In the genomic region with DNA sequence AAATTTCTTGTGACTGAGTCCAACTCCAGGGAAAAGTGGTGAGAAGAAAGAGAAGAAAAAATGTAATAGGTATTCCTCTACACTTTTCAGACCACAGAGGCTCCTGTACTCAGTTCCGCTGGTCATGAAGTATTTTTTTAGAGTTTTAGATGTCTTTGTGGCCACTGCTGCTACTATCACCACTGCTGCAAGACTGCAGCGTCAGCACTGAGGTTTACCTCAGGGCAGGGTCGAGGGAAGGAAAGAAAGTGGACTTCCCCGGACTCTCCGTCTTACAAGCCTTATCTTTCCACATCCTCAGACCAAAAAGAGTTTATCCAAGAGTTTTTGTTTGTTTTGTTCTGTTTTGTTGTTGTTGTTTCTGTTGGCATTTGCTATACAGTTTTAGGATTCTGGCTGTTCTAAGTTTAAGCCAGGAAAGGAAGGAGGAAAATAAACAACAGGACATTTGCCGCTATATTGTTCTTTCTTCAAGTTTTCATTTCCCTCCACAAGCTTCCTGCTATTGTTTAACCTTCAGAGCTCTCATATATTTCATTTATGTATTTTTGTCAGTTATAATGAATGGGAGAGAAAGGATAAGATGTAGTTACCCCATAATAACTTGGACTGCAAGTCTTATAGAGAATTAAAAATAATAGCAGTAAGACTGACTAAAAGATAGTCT, we compare ENCODE assay signal across 22 cellular contexts.
"Had no signal": no experiment of that assay in that cellular context is flagged by ENCODE, and none has a peak within 500 bp of the region (broad histone marks: within the 10 kb centered on the region; RNA-seq: fewer than 3 reads in every experiment).

No MANE protein-coding gene starts in this region.

- H3K36me3 Mint-ChIP-seq: natural killer cell, T-cell had no signal

- H3K4me1 ChIP-seq: adrenal gland, thyroid gland had no signal

- ATAC-seq: activated naive CD4-positive, alpha-beta T cell treated with anti-CD3 and anti-CD28 coated beads, Interleukin-2, amount 50 U/mL, for 72 hours; esophagus mucosa; gastrocnemius medialis; natural killer cell; T-cell had no signal

- H3K4me1 Mint-ChIP-seq: natural killer cell, T-cell had no signal

- H3K9me3 Mint-ChIP-seq: activated T-helper 1 cell treated with anti-CD3 and anti-CD28 coated beads, Interleukin-12 subunit alpha, Interleukin-12 subunit beta, Interleukin-2, Interleukin-4 antibody, amounts not matched to agents 30 ng/mL and 10 ng/mL and 1 ng/mL, durations not matched to agents 14 hours and 24 hours and 36 hours had no signal

- H3K9me3 ChIP-seq: adrenal gland, gastrocnemius medialis, neutrophil, thyroid gland had no signal

- H3K27ac Mint-ChIP-seq: activated naive CD4-positive, alpha-beta T cell treated with anti-CD3 and anti-CD28 coated beads, Interleukin-2, amount 50 U/mL, for 72 hours; activated T-helper 1 cell treated with anti-CD3 and anti-CD28 coated beads, Interleukin-12 subunit alpha, Interleukin-12 subunit beta, Interleukin-2, Interleukin-4 antibody, amounts not matched to agents 30 ng/mL and 10 ng/mL and 1 ng/mL, durations not matched to agents 14 hours and 24 hours and 36 hours; natural killer cell; T-cell had no signal

- FAIRE-seq: colon, endometrium, keratinocyte had no signal

- DNase-seq: activated CD4-positive, alpha-beta T cell treated with anti-CD3 and anti-CD28 coated beads for 1 hour; activated gamma-delta T cell treated with Interleukin-2 at 50 U/mL for 16 hours; activated T-cell treated with anti-CD3 and anti-CD28 coated beads for 4 hours; adrenal gland; dorsolateral prefrontal cortex; gastrocnemius medialis; head of caudate nucleus; natural killer cell; stimulated activated CD4-positive, alpha-beta T cell treated with anti-CD3 and anti-CD28 coated beads, Interleukin-1b, Interleukin-23, amount 100 ng/mL, for 48 hours; stimulated activated naive CD4-positive, alpha-beta T cell treated with Interleukin-2 at 50 U/mL for 16 hours; T-cell; T-helper 9 cell; thyroid gland; WERI-Rb-1 had no signal

- H3K4me3 Mint-ChIP-seq: activated T-helper 1 cell treated with anti-CD3 and anti-CD28 coated beads, Interleukin-12 subunit alpha, Interleukin-12 subunit beta, Interleukin-2, Interleukin-4 antibody, amounts not matched to agents 30 ng/mL and 10 ng/mL and 1 ng/mL, durations not matched to agents 14 hours and 24 hours and 36 hours; natural killer cell; T-cell had no signal

- H3K36me3 ChIP-seq: adrenal gland, gastrocnemius medialis, neutrophil, thyroid gland, WERI-Rb-1 had no signal

- H3K27ac ChIP-seq: adrenal gland, dorsolateral prefrontal cortex, gastrocnemius medialis, neutrophil, thyroid gland, WERI-Rb-1 had no signal

- H3K4me3 ChIP-seq: adrenal gland, dorsolateral prefrontal cortex, gastrocnemius medialis, lung, thyroid gland had no signal

- H3K27me3 ChIP-seq: adrenal gland, dorsolateral prefrontal cortex, gastrocnemius medialis, thyroid gland had no signal
